Comparison of ENCODE assay signal across 8 cellular contexts in genomic region chr21:33894736-33895288, GRCh38. TPM values are rescaled to one million over a fixed set of nuclear protein-coding genes. Genes with fewer than 3 reads are reported as not detected.
DNase-seq lines count a peak whose midpoint lies in the region; ATAC-seq and TF ChIP-seq lines count a peak whose summit lies in the region.

No MANE protein-coding gene starts in this region.

- 7% methylated on average over 20 of the region's 20 CpGs for WGBS in liver

- H3K9me3 ChIP-seq in AG04450 (ENCODE audit: control insufficient read depth, insufficient read depth, low read length) (no peaks in the 10 kb centered on the region), liver (ENCODE audit: control insufficient read depth in 4 of 4, low read length in 3 of 4) (no peaks in the 10 kb centered on the region)

- TF ChIP-seq RAD21 in liver (IDR thresholded peaks at IDR 0.05): peak; percentile 85 to 92

- peaks cover 1 to 12% (median 6%) of the 10 kb centered on the region in 4 donors for H3K4me1 ChIP-seq in liver (ENCODE audit: control insufficient read depth in 4 of 4, insufficient read depth in 4 of 4, low read length in 3 of 4)

- H3K27me3 ChIP-seq in AG04450 (ENCODE audit: control insufficient read depth, insufficient read depth, low read length): peaks cover 3% of the 10 kb centered on the region
- no peaks in the 10 kb centered on the region for H3K27me3 ChIP-seq in liver (ENCODE audit: control insufficient read depth in 4 of 4, insufficient read depth in 4 of 4, low read length in 3 of 4)

- no peak for ATAC-seq in HG03342 (IDR thresholded peaks at IDR 0.05; ENCODE audit: unreplicated experiment)

- peak; percentile 88 for TF ChIP-seq CTCF in AG04450 (IDR thresholded peaks at IDR 0.05; ENCODE audit: low read depth, low read length)
- TF ChIP-seq CTCF in coronary artery (IDR thresholded peaks at IDR 0.05): peak; percentile 66
- TF ChIP-seq CTCF in liver (IDR thresholded peaks at IDR 0.05; ENCODE audit: low read depth, low read length, missing input control): peak; percentile 75

- POLR2A ChIA-PET in AG04450 (lab: Yijun Ruan, JAX): interaction anchor here (0.6 kb wide), 1 partner anchor 134 kb away, joined by 3 read pairs; no protein-coding TSS in a partner anchor

- no peaks in the 10 kb centered on the region for H3K36me3 ChIP-seq in liver (ENCODE audit: control insufficient read depth in 4 of 4, insufficient read depth in 3 of 4, low read depth in 1 of 4, low read length in 3 of 4)

- peak overlapping the region; percentile 13 to 26 for H3K9ac ChIP-seq in liver (ENCODE audit: low read depth in 1 of 2, low read length in 2 of 2)

- H3K4me3 ChIP-seq in AG04450 (ENCODE audit: low read depth, low read length) (peak overlapping the region; percentile 46), coronary artery (peak overlapping the region; percentile 66), liver (ENCODE audit: low read depth in 1 of 3, low read length in 3 of 3) (peak overlapping the region in 2 of 3 donors; percentile 13 to 41)

- peak; percentile 75 for DNase-seq in AG04450 (ENCODE audit: low read depth, low spot score)
- DNase-seq in GOT3 (lab: John Stamatoyannopoulos, UW): peak; percentile 37
- peak; percentile 70 for DNase-seq in NCI-H446 treated with DMSO at 0.1 percent for 48 hours (lab: John Stamatoyannopoulos, UW)
- DNase-seq in activated CD4-positive, alpha-beta T cell treated with anti-CD3 and anti-CD28 coated beads for 48 hours: peak; percentile 85
- DNase-seq in coronary artery (ENCODE audit: low spot score): peak; percentile 85
- DNase-seq in stimulated activated CD4-positive, alpha-beta T cell treated with anti-CD3 and anti-CD28 coated beads, Interleukin-2, amount 100 ng/mL, for 4 hours (ENCODE audit: low read depth): peak; percentile 68

- CTCF ChIA-PET in AG04450 (lab: Charles Lee): interaction anchor here (0.6 to 3.6 kb wide), 18 partner anchors 16 to 301 kb away, joined by 3 to 17 read pairs (median 4); no protein-coding TSS in a partner anchor

- H3K27ac ChIP-seq in AG04450 (ENCODE audit: low read depth, low read length): no peak overlapping the region
- peak overlapping the region in 1 of 2 donors; percentile 42 for H3K27ac ChIP-seq in coronary artery
- H3K27ac ChIP-seq in liver (ENCODE audit: low read depth in 1 of 2, low read length in 2 of 2): no peak overlapping the region

TF ChIP-seq in liver, 16 proteins besides CTCF, POLR2A, EP300 and RAD21:
- TF ChIP-seq HNF4G (IDR thresholded peaks at IDR 0.05) (no peak), YY1 (IDR thresholded peaks at IDR 0.05) (peak; percentile 46)

RNA-seq across cellular contexts. Expression of gene ATP5PO, which starts 20.8 kb away (rescaled TPM):
- polyA plus RNA-seq in AG04450 (2011; rRNA removed): 300 and 365 TPM in 2 replicates
- 40.1 and 58.9 TPM in 2 replicates for polyA minus RNA-seq in AG04450 (2011; rRNA and poly(A)+ RNA removed)
- total RNA-seq in liver: 100 to 1,000 TPM in 1 of 2 donors, 10 to 100 TPM in 1; 72.8 to 104 TPM
- polyA plus RNA-seq in liver: 100 to 1,000 TPM; 157 to 200 TPM
